Comparison of ENCODE assay signal across 8 cellular contexts in genomic region chr7:150368098-150368883, GRCh38. TPM values are rescaled to one million over a fixed set of nuclear protein-coding genes. Genes with fewer than 3 reads are reported as not detected.
A peak's percentile ranks its signal among the peaks of the same experiment; 100 is the strongest.
DNase-seq lines count a peak whose midpoint lies in the region; ATAC-seq and TF ChIP-seq lines count a peak whose summit lies in the region.

TSS of gene REPIN1 (plus strand) at chr7:150368822. CDS start at chr7:150369712, 890 bp downstream.

- TF ChIP-seq CTCF in RWPE1 (conservative IDR thresholded peaks at IDR 0.05; ENCODE audit: low read depth) (no peak), natural killer cell (IDR thresholded peaks at IDR 0.05) (no peak)

- H3K27ac Mint-ChIP-seq in activated T-helper 2 cell treated with anti-CD3 and anti-CD28 coated beads, Interferon-gamma antibody, Interleukin-2, Interleukin-4, amounts not matched to agents 10 μg/mL and 5 μg/mL and 100 μg/mL, durations not matched to agents 14 hours and 24 hours and 36 hours, result peak within 1 kb of the TSS; percentile 94
- H3K27ac Mint-ChIP-seq in natural killer cell, result peak within 1 kb of the TSS; percentile 80 to 85

- H3K4me3 Mint-ChIP-seq in activated T-helper 2 cell treated with anti-CD3 and anti-CD28 coated beads, Interferon-gamma antibody, Interleukin-2, Interleukin-4, amounts not matched to agents 10 μg/mL and 5 μg/mL and 100 μg/mL, durations not matched to agents 14 hours and 24 hours and 36 hours (ENCODE audit: low read depth), result peak within 1 kb of the TSS; percentile 94
- peak within 1 kb of the TSS; percentile 96 for H3K4me3 Mint-ChIP-seq in natural killer cell

- H3K9me3 Mint-ChIP-seq in activated T-helper 2 cell treated with anti-CD3 and anti-CD28 coated beads, Interferon-gamma antibody, Interleukin-2, Interleukin-4, amounts not matched to agents 10 μg/mL and 5 μg/mL and 100 μg/mL, durations not matched to agents 14 hours and 24 hours and 36 hours, result no peaks in the 10 kb centered on the region
- H3K9me3 Mint-ChIP-seq in natural killer cell, result no peaks in the 10 kb centered on the region

- ATAC-seq in GM21576 (IDR thresholded peaks at IDR 0.05; ENCODE audit: unreplicated experiment) (peak; percentile 38), natural killer cell (peak; percentile 72 to 81 (median 76))

- peaks cover 36% of the 10 kb centered on the region for H3K4me1 Mint-ChIP-seq in activated T-helper 2 cell treated with anti-CD3 and anti-CD28 coated beads, Interferon-gamma antibody, Interleukin-2, Interleukin-4, amounts not matched to agents 10 μg/mL and 5 μg/mL and 100 μg/mL, durations not matched to agents 14 hours and 24 hours and 36 hours (ENCODE audit: low read depth)
- peaks cover 13 to 35% of the 10 kb centered on the region in 2 donors for H3K4me1 Mint-ChIP-seq in natural killer cell

- intact Hi-C loops in activated T-helper 2 cell treated with anti-CD3 and anti-CD28 coated beads, Interferon-gamma antibody, Interleukin-2, Interleukin-4, amounts not matched to agents 10 μg/mL and 5 μg/mL and 100 μg/mL, durations not matched to agents 14 hours and 24 hours and 36 hours (cut with micrococcal nuclease), result loop anchor here (1.0 to 2.0 kb wide), 3 partner anchors 11 to 53 kb away; partner anchors contain the start of genes ACTR3C and LRRC61
- intact Hi-C loops in natural killer cell (cut with micrococcal nuclease), result loop anchor here (2.0 kb wide), 1 partner anchor 37 kb away; a partner anchor contains a TSS

- no peaks in the 10 kb centered on the region for H3K27me3 Mint-ChIP-seq in activated T-helper 2 cell treated with anti-CD3 and anti-CD28 coated beads, Interferon-gamma antibody, Interleukin-2, Interleukin-4, amounts not matched to agents 10 μg/mL and 5 μg/mL and 100 μg/mL, durations not matched to agents 14 hours and 24 hours and 36 hours (ENCODE audit: low read depth)
- no peaks in the 10 kb centered on the region for H3K27me3 Mint-ChIP-seq in natural killer cell (ENCODE audit: low read depth in 2 of 2)

- CTCF ChIA-PET in RWPE1 (lab: Yijun Ruan, JAX), result interaction anchor here (0.7 kb wide), 2 partner anchors 31 to 53 kb away, joined by 3 read pairs; no protein-coding TSS in a partner anchor

- peak; percentile 98 for DNase-seq in DMS53 (lab: John Stamatoyannopoulos, UW)
- DNase-seq in KG1 (lab: John Stamatoyannopoulos, UW), result peak; percentile 53
- DNase-seq in RWPE1 (ENCODE audit: low spot score), result peak; percentile 57
- peak; percentile 75 for DNase-seq in activated T-helper 2 cell treated with anti-CD3 and anti-CD28 coated beads, Interferon-gamma antibody, Interleukin-2, Interleukin-4, amounts not matched to agents 10 μg/mL and 5 μg/mL and 100 μg/mL, durations not matched to agents 14 hours and 24 hours and 36 hours (ENCODE audit: low spot score)
- peak; percentile 73 for DNase-seq in fibroblast of peridontal ligament (ENCODE audit: extremely low read depth)
- DNase-seq in natural killer cell, result peak; percentile 77
- DNase-seq in stimulated activated naive CD4-positive, alpha-beta T cell (lab: John Stamatoyannopoulos, UW), result peak; percentile 66 to 86 (median 70)

- POLR2A ChIA-PET in RWPE1 (lab: Yijun Ruan, JAX; ENCODE audit: low non-redundant PET), result no interaction called here

- peaks cover 23% of the 10 kb centered on the region for H3K36me3 Mint-ChIP-seq in activated T-helper 2 cell treated with anti-CD3 and anti-CD28 coated beads, Interferon-gamma antibody, Interleukin-2, Interleukin-4, amounts not matched to agents 10 μg/mL and 5 μg/mL and 100 μg/mL, durations not matched to agents 14 hours and 24 hours and 36 hours (ENCODE audit: low read depth)
- H3K36me3 Mint-ChIP-seq in natural killer cell, result no peaks in the 10 kb centered on the region

- peak within 1 kb of the TSS; percentile 87 for H3K27ac ChIP-seq in RWPE1

RNA-seq across cellular contexts. Expression of gene REPIN1, which starts in this region (rescaled TPM):
- 81.5 and 82.2 TPM in 2 replicates for total RNA-seq in activated T-helper 2 cell treated with anti-CD3 and anti-CD28 coated beads, Interferon-gamma antibody, Interleukin-2, Interleukin-4, amounts not matched to agents 10 μg/mL and 5 μg/mL and 100 μg/mL, durations not matched to agents 14 hours and 24 hours and 36 hours
- 10 to 100 TPM; 58.9 to 79.4 (median 76.5) TPM for total RNA-seq in natural killer cell

Comparison
In these comparisons a context has a peak if more than half of its experiments do, and no peak if none do; other contexts are left out.
1. Peak in every context shown above with its lines: DNase-seq, ATAC-seq and H3K27ac ChIP-seq.